8 cellular contexts compared by ENCODE assay signal in genomic region chr20:33732166-33732970, GRCh38. TPM values are rescaled to one million over a fixed set of nuclear protein-coding genes. Genes with fewer than 3 reads are reported as not detected.
DNase-seq lines count a peak whose midpoint lies in the region; ATAC-seq and TF ChIP-seq lines count a peak whose summit lies in the region.

No MANE protein-coding gene starts in this region.

- H3K27me3 ChIP-seq in hepatocyte: no peaks in the 10 kb centered on the region

- peak; percentile 71 for DNase-seq in ELF-1 (ENCODE audit: low read depth, low spot score)
- peak; percentile 59 for DNase-seq in Jurkat, Clone E6-1 (ENCODE audit: low read depth, low spot score)
- DNase-seq in SKM-1 treated with dmso at 0.1 percent for 144 hours (lab: John Stamatoyannopoulos, UW; ENCODE audit: unreplicated experiment): peak; percentile 96
- DNase-seq in amygdala (lab: John Stamatoyannopoulos, UW): peak in 55 of 56 donors; percentile 42 to 97 (median 88)
- no peak for DNase-seq in hepatocyte (ENCODE audit: low spot score)
- peak; percentile 45 for DNase-seq in skeletal muscle cell (ENCODE audit: low read depth)
- DNase-seq in iPS-NIHi7 (ENCODE audit: extremely low spot score): no peak

- H3K79me2 ChIP-seq in hepatocyte: no peaks in the 10 kb centered on the region

- peak overlapping the region; percentile 89 for H3K4me2 ChIP-seq in hepatocyte

- 6% methylated on average over 28 of the region's 68 CpGs for WGBS in hepatocyte (ENCODE audit: low lambda C conversion rate, missing lambda C conversion rate)

- no peaks in the 10 kb centered on the region for H4K20me1 ChIP-seq in hepatocyte (ENCODE audit: insufficient read depth, poor library complexity, severe bottlenecking)

- peaks cover 26% of the 10 kb centered on the region for H3K4me1 ChIP-seq in hepatocyte (ENCODE audit: insufficient read depth)

- ATAC-seq in GM21576 (IDR thresholded peaks at IDR 0.05; ENCODE audit: unreplicated experiment): peak; percentile 50

- H2AFZ ChIP-seq in hepatocyte: peak overlapping the region; percentile 91

- H3K4me3 ChIP-seq in Jurkat, Clone E6-1 (ENCODE audit: low read length): peak overlapping the region; percentile 59
- peak overlapping the region; percentile 48 for H3K4me3 ChIP-seq in hepatocyte
- H3K4me3 ChIP-seq in skeletal muscle cell (ENCODE audit: low read depth, low read length): peak overlapping the region; percentile 60

- peaks cover 5% of the 10 kb centered on the region for H3K9me3 ChIP-seq in hepatocyte (ENCODE audit: low read depth)

- TF ChIP-seq CTCF in hepatocyte (IDR thresholded peaks at IDR 0.05; ENCODE audit: poor library complexity): no peak

- H3K36me3 ChIP-seq in hepatocyte (replicated peaks; ENCODE audit: insufficient read depth, low read depth): no peaks in the 10 kb centered on the region

- peak overlapping the region; percentile 95 for H3K27ac ChIP-seq in hepatocyte

- H3K9me2 ChIP-seq in hepatocyte (replicated peaks; ENCODE audit: insufficient read depth): no peaks in the 10 kb centered on the region

RNA-seq across cellular contexts. Expression of gene ZNF341, which starts 0.6 kb away (rescaled TPM):
- 3.5 TPM for polyA plus RNA-seq in Jurkat, Clone E6-1 (2012; ENCODE audit: insufficient read depth, insufficient read length)
- total RNA-seq in hepatocyte: 1.2 and 2.3 TPM in 2 replicates
- polyA plus RNA-seq in hepatocyte: 3.1 and 3.6 TPM in 2 replicates

RNA-seq across cellular contexts. Expression of gene PXMP4, which starts 12.3 kb away (rescaled TPM):
- polyA plus RNA-seq in Jurkat, Clone E6-1 (2012; ENCODE audit: insufficient read depth, insufficient read length): not detected
- 3.9 and 4.1 TPM in 2 replicates for total RNA-seq in hepatocyte
- 4.7 and 4.8 TPM in 2 replicates for polyA plus RNA-seq in hepatocyte

RNA-seq across cellular contexts. Expression of gene E2F1, which starts 46.2 kb away (rescaled TPM):
- 53.2 TPM for polyA plus RNA-seq in Jurkat, Clone E6-1 (2012; ENCODE audit: insufficient read depth, insufficient read length)
- total RNA-seq in hepatocyte: 9.1 and 11.0 TPM in 2 replicates
- 11.8 and 14.3 TPM in 2 replicates for polyA plus RNA-seq in hepatocyte

RNA-seq across cellular contexts. Expression of gene NECAB3, which starts 58.1 kb away (rescaled TPM):
- polyA plus RNA-seq in Jurkat, Clone E6-1 (2012; ENCODE audit: insufficient read depth, insufficient read length): 22.6 TPM
- total RNA-seq in hepatocyte: 46.2 and 50.6 TPM in 2 replicates
- polyA plus RNA-seq in hepatocyte: 55.4 and 64.9 TPM in 2 replicates

Comparison
In these comparisons a context has a peak if more than half of its experiments do, and no peak if none do; other contexts are left out.
1. DNase-seq: peak in ELF-1 (single experiment), Jurkat, Clone E6-1 (single experiment), SKM-1 treated with dmso at 0.1 percent for 144 hours (single experiment), amygdala (55 of 56) and skeletal muscle cell (single experiment); none in hepatocyte (single experiment) and iPS-NIHi7 (single experiment).
2. Peak in every context shown above with its lines, with median percentiles within 50 percentile points of each other: H3K4me3 ChIP-seq.